In the genomic region with DNA sequence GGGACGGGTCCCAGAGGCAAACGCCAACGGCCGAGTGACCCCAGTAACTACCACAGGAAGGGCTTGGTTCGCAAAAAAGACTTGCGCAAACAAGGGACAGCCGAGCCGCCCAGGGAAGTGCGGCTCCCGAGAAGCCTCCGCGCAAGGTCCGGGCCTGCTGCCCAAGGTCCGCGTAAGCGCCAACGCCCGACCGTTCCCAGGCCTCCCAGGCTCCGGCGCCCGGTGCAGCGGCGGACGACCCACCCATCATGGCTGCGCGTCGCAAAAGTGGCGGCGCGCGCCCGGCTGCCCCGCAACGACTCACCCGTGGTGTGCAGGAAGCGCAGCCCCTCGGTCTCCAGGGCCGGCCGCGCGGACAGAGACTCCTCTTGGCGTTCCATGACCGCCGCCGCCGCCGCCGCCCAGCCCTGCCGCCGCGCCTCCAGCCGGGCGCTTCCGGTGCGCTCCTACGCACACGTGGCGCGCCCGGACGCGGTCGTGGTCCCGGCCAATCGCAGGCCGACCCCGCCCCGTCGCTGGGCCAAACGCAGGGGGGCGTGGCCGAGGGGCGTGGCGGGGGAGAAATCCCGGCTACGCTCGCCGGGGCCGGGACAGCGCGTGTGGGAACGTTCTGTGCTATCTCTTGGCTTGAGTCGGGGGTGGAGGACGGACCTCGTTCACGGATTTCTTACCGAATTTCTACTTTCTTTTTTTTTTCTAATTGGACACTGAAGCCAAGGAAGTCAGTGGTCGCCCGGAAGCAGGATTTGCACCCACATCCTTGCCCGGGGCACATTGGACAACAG, we compare ENCODE assay signal across 8 cellular contexts. TPM values are rescaled to one million over a fixed set of nuclear protein-coding genes. Genes with fewer than 3 reads are reported as not detected.
DNase-seq lines count a peak whose midpoint lies in the region; TF ChIP-seq lines count a peak whose summit lies in the region.

Gene SELENOS (minus strand): TSS at position 448 of the 785 bp plus-strand sequence. CDS start 68 bp downstream, at position 380.

- H3K27ac Mint-ChIP-seq in H9 (peak within 1 kb of the TSS; percentile 66 to 96 (median 74)), glutamatergic neuron (ENCODE audit: unreplicated experiment) (peak within 1 kb of the TSS; percentile 71)
- H3K27ac Mint-ChIP-seq in activated naive CD8-positive, alpha-beta T cell treated with anti-CD3 and anti-CD28 coated beads for 36 hours: peak within 1 kb of the TSS; percentile 88

- H2BK120ac ChIP-seq in H9 (ENCODE audit: low read depth, low read length, poor library complexity, severe bottlenecking): no peak within 1 kb of the TSS

- H3K9ac ChIP-seq in H9 (ENCODE audit: extremely low read depth, insufficient read length, low read length) (peak within 1 kb of the TSS; percentile 66), SU-DHL-6 (ENCODE audit: low read length) (peak within 1 kb of the TSS; percentile 77)

- H3K27me3 Mint-ChIP-seq in H9 (ENCODE audit: low read depth) (no peaks in the 10 kb centered on the region), glutamatergic neuron (ENCODE audit: unreplicated experiment) (peaks cover 2% of the 10 kb centered on the region)
- H3K27me3 Mint-ChIP-seq in activated naive CD8-positive, alpha-beta T cell treated with anti-CD3 and anti-CD28 coated beads for 36 hours: no peaks in the 10 kb centered on the region

- H3K56ac ChIP-seq in H9 (ENCODE audit: insufficient read length, low read depth, low read length): no peak within 1 kb of the TSS

- H2BK5ac ChIP-seq in H9 (ENCODE audit: insufficient read length, low read length): no peak within 1 kb of the TSS

- no peaks in the 10 kb centered on the region for H3K9me3 ChIP-seq in H9 (ENCODE audit: control insufficient read depth, low read depth, low read length)
- H3K9me3 ChIP-seq in MG63: no peaks in the 10 kb centered on the region
- no peaks in the 10 kb centered on the region for H3K9me3 ChIP-seq in SU-DHL-6 (ENCODE audit: insufficient read depth, low read length)
- no peaks in the 10 kb centered on the region for H3K9me3 ChIP-seq in ovary
- H3K9me3 ChIP-seq in thymus (ENCODE audit: control insufficient read depth): no peaks in the 10 kb centered on the region

- H3K23ac ChIP-seq in H9 (ENCODE audit: insufficient read length, low read depth, low read length): no peak within 1 kb of the TSS

- peak; percentile 96 for TF ChIP-seq POLR2A in ovary (IDR thresholded peaks at IDR 0.05)

- H3K9me3 Mint-ChIP-seq in H9: no peaks in the 10 kb centered on the region
- no peaks in the 10 kb centered on the region for H3K9me3 Mint-ChIP-seq in activated naive CD8-positive, alpha-beta T cell treated with anti-CD3 and anti-CD28 coated beads for 36 hours
- H3K9me3 Mint-ChIP-seq in glutamatergic neuron (ENCODE audit: unreplicated experiment): peaks cover 2% of the 10 kb centered on the region

- H3K4me3 ChIP-seq in GM06990 (replicated peaks; ENCODE audit: low read depth, low read length): peak within 1 kb of the TSS; percentile 99
- H3K4me3 ChIP-seq in MG63: peak within 1 kb of the TSS; percentile 92
- peak within 1 kb of the TSS; percentile 80 for H3K4me3 ChIP-seq in SU-DHL-6 (ENCODE audit: insufficient read depth, low read length, poor library complexity, severe bottlenecking)
- peak within 1 kb of the TSS; percentile 98 for H3K4me3 ChIP-seq in ovary
- peak within 1 kb of the TSS; percentile 95 for H3K4me3 ChIP-seq in thymus (ENCODE audit: low read length)

- H3T11ph ChIP-seq in H9 (ENCODE audit: low read length): no peak within 1 kb of the TSS

- H3K14ac ChIP-seq in H9 (ENCODE audit: insufficient read depth, low read length): no peak within 1 kb of the TSS

- peak within 1 kb of the TSS; percentile 98 to 100 for H3K4me3 Mint-ChIP-seq in H9
- peak within 1 kb of the TSS; percentile 99 for H3K4me3 Mint-ChIP-seq in activated naive CD8-positive, alpha-beta T cell treated with anti-CD3 and anti-CD28 coated beads for 36 hours
- peak within 1 kb of the TSS; percentile 100 for H3K4me3 Mint-ChIP-seq in glutamatergic neuron (ENCODE audit: unreplicated experiment)

- H2BK12ac ChIP-seq in H9 (ENCODE audit: insufficient read length, low read depth, low read length): no peak within 1 kb of the TSS

- H3K36me3 ChIP-seq in GM06990 (ENCODE audit: control insufficient read depth, insufficient read depth, low read length): peaks cover 26% of the 10 kb centered on the region
- H3K36me3 ChIP-seq in MG63: peaks cover 67% of the 10 kb centered on the region
- peaks cover 14% of the 10 kb centered on the region; the same call in 1 of the 2 replicates for H3K36me3 ChIP-seq in SU-DHL-6 (ENCODE audit: low read length)
- H3K36me3 ChIP-seq in ovary: no peaks in the 10 kb centered on the region
- peaks cover 30% of the 10 kb centered on the region for H3K36me3 ChIP-seq in thymus (ENCODE audit: control insufficient read depth, insufficient read depth)

- TF ChIP-seq EP300 in ovary (IDR thresholded peaks at IDR 0.05): no peak

- H2BK20ac ChIP-seq in H9 (ENCODE audit: low read depth, low read length, poor library complexity, severe bottlenecking): no peak within 1 kb of the TSS

- no peaks in the 10 kb centered on the region for H3K9me2 ChIP-seq in SU-DHL-6 (replicated peaks; ENCODE audit: insufficient read depth, low read length)

- intact Hi-C loops in ovary (cut with DNase I): loop anchor here in 2 of 4 donors (5.0 to 10.0 kb wide), 2 partner anchors 672 to 935 kb away; partner anchors contain the start of genes ADAMTS17 (in 1 of the 2), ASB7 (in 1 of the 2) and LINS1 (in 1 of the 2)

- H3K4me1 Mint-ChIP-seq in H9 (peaks cover 2 to 7% of the 10 kb centered on the region in 2 experiments), glutamatergic neuron (ENCODE audit: low read depth, unreplicated experiment) (no peaks in the 10 kb centered on the region)
- peaks cover 24% of the 10 kb centered on the region for H3K4me1 Mint-ChIP-seq in activated naive CD8-positive, alpha-beta T cell treated with anti-CD3 and anti-CD28 coated beads for 36 hours

- H4K8ac ChIP-seq in H9 (replicated peaks; ENCODE audit: insufficient read length, low read depth, low read length): no peak within 1 kb of the TSS

- H4K20me1 ChIP-seq in H9 (ENCODE audit: control insufficient read depth, insufficient read depth, insufficient read length) (no peaks in the 10 kb centered on the region), SU-DHL-6 (ENCODE audit: low read depth, low read length) (no peaks in the 10 kb centered on the region)

- no peak within 1 kb of the TSS for H2BK15ac ChIP-seq in H9 (ENCODE audit: low read depth, low read length)

- no peak within 1 kb of the TSS for H3K27ac ChIP-seq in H9 (ENCODE audit: insufficient read length, low read depth, low read length)
- peak within 1 kb of the TSS; percentile 33 for H3K27ac ChIP-seq in SU-DHL-6 (ENCODE audit: low read depth, low read length)
- H3K27ac ChIP-seq in ovary: peak within 1 kb of the TSS; percentile 57 to 77
- peak within 1 kb of the TSS; percentile 81 for H3K27ac ChIP-seq in thymus (ENCODE audit: low read depth)

- peaks cover 34% of the 10 kb centered on the region for H3F3A ChIP-seq in SU-DHL-6 (ENCODE audit: insufficient read depth)

- H3K27me3 ChIP-seq in GM06990 (replicated peaks; ENCODE audit: control insufficient read depth, insufficient read depth, low read length) (no peaks in the 10 kb centered on the region), H9 (ENCODE audit: insufficient read depth, low read length) (no peaks in the 10 kb centered on the region), MG63 (no peaks in the 10 kb centered on the region), SU-DHL-6 (ENCODE audit: low read length) (no peaks in the 10 kb centered on the region), ovary (no peaks in the 10 kb centered on the region), thymus (ENCODE audit: control insufficient read depth, insufficient read depth) (no peaks in the 10 kb centered on the region)

- H4K91ac ChIP-seq in H9 (ENCODE audit: insufficient read length, low read depth, low read length): no peak within 1 kb of the TSS

- peak; percentile 90 for DNase-seq in GM06990 (ENCODE audit: extremely low read depth, insufficient read length)
- DNase-seq in H9: peak; percentile 86
- peak; percentile 90 for DNase-seq in MG63
- DNase-seq in activated naive CD8-positive, alpha-beta T cell treated with anti-CD3 and anti-CD28 coated beads for 36 hours: peak; percentile 93
- peak; percentile 96 for DNase-seq in glutamatergic neuron
- peak; percentile 91 to 97 (median 95) for DNase-seq in ovary

- H2AK5ac ChIP-seq in H9 (ENCODE audit: insufficient read length, low read length): no peak within 1 kb of the TSS

- H4K5ac ChIP-seq in H9 (ENCODE audit: insufficient read length, low read depth, low read length): no peak within 1 kb of the TSS

- H3K4me2 ChIP-seq in H9 (ENCODE audit: insufficient read depth, insufficient read length, low read length) (peak within 1 kb of the TSS; percentile 99), SU-DHL-6 (ENCODE audit: low read depth, low read length, poor library complexity, severe bottlenecking) (peak within 1 kb of the TSS; percentile 96)

- H2AFZ ChIP-seq in H9 (ENCODE audit: low read length) (no peak within 1 kb of the TSS), SU-DHL-6 (ENCODE audit: low read depth, low read length, severe bottlenecking) (peak within 1 kb of the TSS; percentile 76)

- peaks cover 11% of the 10 kb centered on the region for H3K23me2 ChIP-seq in H9 (ENCODE audit: insufficient read length, low read depth, low read length, poor library complexity, severe bottlenecking)

- WGBS in H9 (ENCODE audit: extremely low coverage, insufficient read length, low lambda C conversion rate): no CpG with 5 or more reads among the region's 91 CpGs
- 0 to 1% (median 0%) methylated on average over 52 to 91 of the region's 91 CpGs for WGBS in ovary, 3 donors
- under 1% methylated on average over 91 of the region's 91 CpGs for WGBS in thymus

- no peaks in the 10 kb centered on the region for H3K79me1 ChIP-seq in H9 (ENCODE audit: insufficient read depth, low read depth, low read length, poor library complexity, severe bottlenecking)

- no peak within 1 kb of the TSS for H3K4ac ChIP-seq in H9 (ENCODE audit: low read depth, low read length)

- H3K36me3 Mint-ChIP-seq in H9 (ENCODE audit: insufficient read depth in 1 of 3, low read depth in 3 of 3): peaks cover 28 to 62% (median 50%) of the 10 kb centered on the region in 3 experiments; a peak in 6 of 7 replicates
- H3K36me3 Mint-ChIP-seq in activated naive CD8-positive, alpha-beta T cell treated with anti-CD3 and anti-CD28 coated beads for 36 hours: peaks cover 32% of the 10 kb centered on the region
- no peaks in the 10 kb centered on the region for H3K36me3 Mint-ChIP-seq in glutamatergic neuron (ENCODE audit: unreplicated experiment)

- TF ChIP-seq CTCF in GM06990 (IDR thresholded peaks at IDR 0.05; ENCODE audit: insufficient read depth, low read length, poor library complexity, severe bottlenecking) (no peak), H9 (conservative IDR thresholded peaks at IDR 0.05) (no peak), SU-DHL-6 (IDR thresholded peaks at IDR 0.05; ENCODE audit: insufficient read depth, low read length, poor library complexity, severe bottlenecking) (no peak), glutamatergic neuron (IDR thresholded peaks at IDR 0.05; ENCODE audit: partially characterized antibody, unreplicated experiment) (no peak), ovary (IDR thresholded peaks at IDR 0.05) (peak in 1 of 3 donors; percentile 20)

- no peak within 1 kb of the TSS for H3K18ac ChIP-seq in H9 (ENCODE audit: insufficient read length, low read depth, low read length)

- H3K79me2 ChIP-seq in H9 (ENCODE audit: insufficient read depth, low read length): no peaks in the 10 kb centered on the region; the same call in 1 of the 2 replicates
- H3K79me2 ChIP-seq in SU-DHL-6 (ENCODE audit: insufficient read depth, low read length): peaks cover 11% of the 10 kb centered on the region

- H3K4me1 ChIP-seq in H9 (ENCODE audit: insufficient read depth, low read length): no peaks in the 10 kb centered on the region
- peaks cover 3% of the 10 kb centered on the region for H3K4me1 ChIP-seq in ovary (ENCODE audit: insufficient read depth)
- peaks cover 11% of the 10 kb centered on the region for H3K4me1 ChIP-seq in thymus (ENCODE audit: control insufficient read depth, insufficient read depth, low read length)

RNA-seq across cellular contexts. Expression of gene SELENOS, which starts in this region (rescaled TPM):
- total RNA-seq in H9 (2021) (57.7 and 65.1 TPM in 2 replicates), glutamatergic neuron (ENCODE audit: unreplicated experiment) (46.9 TPM), ovary (10 to 100 TPM; 36.9 to 61.7 (median 42.7) TPM)
- 131 and 133 TPM in 2 replicates for total RNA-seq in MG63 (2014; rRNA removed; shearing (Covaris generic); ENCODE audit: low replicate concordance)
- total RNA-seq in activated naive CD8-positive, alpha-beta T cell treated with anti-CD3 and anti-CD28 coated beads for 36 hours: 10 to 100 TPM; 27.3 to 29.4 TPM
- polyA plus RNA-seq in ovary (10 to 100 TPM; 56.4 to 83.2 TPM), thymus (64.5 TPM)
